ENCODE assay signal across 8 cellular contexts in genomic region chr5:54610197-54610898, GRCh38.
DNase-seq lines count a peak whose midpoint lies in the region; ATAC-seq and TF ChIP-seq lines count a peak whose summit lies in the region.

No MANE protein-coding gene starts in this region.

- WGBS in lung, 2 donors, result 41 to 53% methylated on average over 6 of the region's 6 CpGs

- H3K9me3 Mint-ChIP-seq in mesothelial cell of epicardium, result peaks cover 8% of the 10 kb centered on the region

- H3K27ac Mint-ChIP-seq in mesothelial cell of epicardium, result no peak overlapping the region

- H3K4me3 Mint-ChIP-seq in mesothelial cell of epicardium, result no peak overlapping the region

- no peak overlapping the region for H3K4me3 ChIP-seq in lung

- no peaks in the 10 kb centered on the region for H3K27me3 Mint-ChIP-seq in mesothelial cell of epicardium (ENCODE audit: low read depth)

- peaks cover 0 to 3% of the 10 kb centered on the region in 2 donors for H3K4me1 ChIP-seq in lung (ENCODE audit: control insufficient read depth in 2 of 2, insufficient read depth in 2 of 2, low read length in 2 of 2)

- no peaks in the 10 kb centered on the region for H3K36me3 ChIP-seq in lung (ENCODE audit: control insufficient read depth in 2 of 2, insufficient read depth in 2 of 2, low read length in 2 of 2)

- H3K36me3 Mint-ChIP-seq in mesothelial cell of epicardium, result no peaks in the 10 kb centered on the region

- TF ChIP-seq CTCF in lung (IDR thresholded peaks at IDR 0.05; ENCODE audit: control extremely low read depth, extremely low read depth) (no peak), mesothelial cell of epicardium (IDR thresholded peaks at IDR 0.05; ENCODE audit: unreplicated experiment) (no peak)

- ATAC-seq in GM18520 (IDR thresholded peaks at IDR 0.05; ENCODE audit: unreplicated experiment) (peak; percentile 89), HG02970 (IDR thresholded peaks at IDR 0.05; ENCODE audit: low FRiP score, unreplicated experiment) (peak; percentile 89), lung (ENCODE audit: insufficient read depth, low FRiP score) (peak; percentile 27)

- H3K27me3 ChIP-seq in lung (ENCODE audit: control insufficient read depth, insufficient read depth), result no peaks in the 10 kb centered on the region

- H3K9me3 ChIP-seq in lung (ENCODE audit: control insufficient read depth in 2 of 2, insufficient read depth in 1 of 2, low read length in 1 of 2), result no peaks in the 10 kb centered on the region

- H3K4me1 Mint-ChIP-seq in mesothelial cell of epicardium, result peaks cover 4% of the 10 kb centered on the region

- no peak overlapping the region for H3K27ac ChIP-seq in lung (ENCODE audit: low read depth in 1 of 2, low read length in 1 of 2)

- DNase-seq in A172 (ENCODE audit: low spot score), result peak; percentile 37
- DNase-seq in RPMI8226, result peak; percentile 70
- DNase-seq in lung (ENCODE audit: low spot score), result no peak
- no peak for DNase-seq in glomerular visceral epithelial cell (ENCODE audit: extremely low spot score)
- DNase-seq in mesothelial cell of epicardium (ENCODE audit: low spot score in 2 of 2, unreplicated experiment in 2 of 2), result no peak
- no peak for DNase-seq in HPDE6-E6E7 (ENCODE audit: extremely low spot score)

Comparison
In these comparisons a context has a peak if more than half of its experiments do, and no peak if none do; other contexts are left out.
1. DNase-seq: peak in A172 (single experiment) and RPMI8226 (single experiment); none in lung (single experiment), glomerular visceral epithelial cell (single experiment), mesothelial cell of epicardium (0 of 2) and HPDE6-E6E7 (single experiment).
2. ATAC-seq: peak in every context shown above with its lines; median percentile 89 in GM18520; 89 in HG02970; 27 in lung.